26 cellular contexts compared by ENCODE assay signal in genomic region chr4:5366009-5366386, GRCh38.
A peak's percentile ranks its signal among the peaks of the same experiment; 100 is the strongest.
DNase-seq lines count a peak whose midpoint lies in the region; ATAC-seq and TF ChIP-seq lines count a peak whose summit lies in the region.
"Had no signal": no experiment of that assay in that cellular context is flagged by ENCODE, and none has a peak within 500 bp of the region (broad histone marks: within the 10 kb centered on the region; RNA-seq: fewer than 3 reads in every experiment).

No MANE protein-coding gene starts in this region.

- no peak overlapping the region for H3K9ac ChIP-seq in HUES48 (ENCODE audit: low read depth, low read length)
- H3K9ac ChIP-seq: KMS-11 had no signal

- H2AFZ ChIP-seq in OCI-LY7 (ENCODE audit: low read length), result no peak overlapping the region

- BruUV-seq in OCI-LY7 (replicated peaks; lab: Mats Ljungman, UMichigan), result no TSS peak

- H3K36me3 ChIP-seq in HUES48 (ENCODE audit: control insufficient read depth, insufficient read depth, low read length) (no peaks in the 10 kb centered on the region), RWPE2 (ENCODE audit: low read depth) (no peaks in the 10 kb centered on the region), lower lobe of right lung (no peaks in the 10 kb centered on the region), OCI-LY7 (ENCODE audit: insufficient read depth, low read length) (no peaks in the 10 kb centered on the region)
- H3K36me3 ChIP-seq: colonic mucosa, heart left ventricle, MG63, SJCRH30, upper lobe of right lung had no signal

- H3K4me1 ChIP-seq in HUES48 (ENCODE audit: control insufficient read depth, insufficient read depth, low read length), result peaks cover 5% of the 10 kb centered on the region; the same call in 1 of the 2 replicates
- peaks cover 25% of the 10 kb centered on the region for H3K4me1 ChIP-seq in RWPE2 (ENCODE audit: insufficient read depth, poor library complexity, severe bottlenecking)
- peaks cover 28% of the 10 kb centered on the region for H3K4me1 ChIP-seq in foreskin keratinocyte
- H3K4me1 ChIP-seq in lower lobe of right lung, result no peaks in the 10 kb centered on the region
- no peaks in the 10 kb centered on the region for H3K4me1 ChIP-seq in OCI-LY7 (ENCODE audit: insufficient read depth, low read length, poor library complexity, severe bottlenecking)
- H3K4me1 ChIP-seq: colonic mucosa, heart left ventricle, SJCRH30, upper lobe of right lung had no signal

- H3K9me3 ChIP-seq in HUES48 (ENCODE audit: control insufficient read depth, insufficient read depth, low read length), result no peaks in the 10 kb centered on the region
- no peaks in the 10 kb centered on the region for H3K9me3 ChIP-seq in RWPE2 (ENCODE audit: severe bottlenecking)
- no peaks in the 10 kb centered on the region for H3K9me3 ChIP-seq in lower lobe of right lung
- H3K9me3 ChIP-seq in OCI-LY7 (ENCODE audit: low read length), result no peaks in the 10 kb centered on the region
- H3K9me3 ChIP-seq: colonic mucosa, heart left ventricle, MG63, SJCRH30, upper lobe of right lung had no signal

- POLR2A ChIA-PET in OCI-LY7 (lab: Charles Lee), result interaction anchor here (0.6 kb wide), 1 partner anchor 12 kb away, joined by 3 read pairs; no protein-coding TSS in a partner anchor

- intact Hi-C loops in lower lobe of right lung (cut with DNase I) (no loop called here), OCI-LY7 (cut with micrococcal nuclease; ENCODE audit: unreplicated experiment) (no loop called here)

- CTCF ChIA-PET in OCI-LY7 (lab: Charles Lee; ENCODE audit: unreplicated experiment), result no interaction called here

- H3K79me2 ChIP-seq in OCI-LY7 (ENCODE audit: insufficient read depth, low read depth, low read length), result no peaks in the 10 kb centered on the region

- no peaks in the 10 kb centered on the region for H3K9me2 ChIP-seq in OCI-LY7 (ENCODE audit: insufficient read depth, low read length)

- no peak overlapping the region for H3K4me2 ChIP-seq in OCI-LY7 (ENCODE audit: low read length)
- H3K4me2 ChIP-seq: KMS-11 had no signal

- TF ChIP-seq CTCF in RWPE2 (IDR thresholded peaks at IDR 0.05; ENCODE audit: poor library complexity, severe bottlenecking), result no peak
- no peak for TF ChIP-seq CTCF in foreskin keratinocyte (conservative IDR thresholded peaks at IDR 0.05)
- no peak for TF ChIP-seq CTCF in lower lobe of right lung (IDR thresholded peaks at IDR 0.05)
- no peak for TF ChIP-seq CTCF in OCI-LY7 (conservative IDR thresholded peaks at IDR 0.05; ENCODE audit: low read length)

- no peak for DNase-seq in RWPE2 (ENCODE audit: low spot score)
- DNase-seq in foreskin keratinocyte, result no peak
- DNase-seq in lower lobe of right lung, result no peak
- no peak for DNase-seq in OCI-LY7 (ENCODE audit: low spot score)
- DNase-seq: activated B cell treated with CpG ODN at 0.5 μM for 24 hours; activated CD4-positive, alpha-beta T cell treated with anti-CD3 and anti-CD28 coated beads, Interleukin-2, amount 10 ng/mL, durations not matched to agents 7 days and 5 days; amygdala; effector memory CD4-positive, alpha-beta T cell; heart left ventricle; natural killer cell; NCI-H1417 treated with DMSO at 0.1 percent for 48 hours; NCI-H2081; NCI-H526 treated with DMSO at 0.1 percent for 48 hours; occipital lobe; SJCRH30; stimulated activated naive B cell treated with anti-CD40 and anti-IgM and Interleukin-4, amounts not matched to agents 10 μg/mL and 1 μg/mL and 100 μg/mL, for 72 hours; substantia nigra; upper lobe of right lung had no signal

- H3K27me3 ChIP-seq in HUES48 (ENCODE audit: control insufficient read depth, insufficient read depth, low read length), result no peaks in the 10 kb centered on the region
- no peaks in the 10 kb centered on the region for H3K27me3 ChIP-seq in RWPE2 (ENCODE audit: insufficient read depth, poor library complexity, severe bottlenecking)
- H3K27me3 ChIP-seq in foreskin keratinocyte, result no peaks in the 10 kb centered on the region
- H3K27me3 ChIP-seq in lower lobe of right lung (ENCODE audit: low read depth), result no peaks in the 10 kb centered on the region
- H3K27me3 ChIP-seq: colonic mucosa, MG63, upper lobe of right lung had no signal

- peak overlapping the region; percentile 79 for H3K27ac ChIP-seq in HUES48 (ENCODE audit: low read depth, low read length)
- peak overlapping the region; percentile 82 for H3K27ac ChIP-seq in RWPE2 (ENCODE audit: poor library complexity, severe bottlenecking)
- H3K27ac ChIP-seq in foreskin keratinocyte, result peak overlapping the region; percentile 96
- H3K27ac ChIP-seq in skin epidermis, result peak overlapping the region in 11 of 21 experiments; percentile 14 to 78 (median 46)
- H3K27ac ChIP-seq in lower lobe of right lung, result no peak overlapping the region
- H3K27ac ChIP-seq in OCI-LY7 (ENCODE audit: low read depth, low read length, poor library complexity, severe bottlenecking), result no peak overlapping the region
- H3K27ac ChIP-seq: colonic mucosa, heart left ventricle, KMS-11, SJCRH30, upper lobe of right lung had no signal

- no peaks in the 10 kb centered on the region for H4K20me1 ChIP-seq in OCI-LY7 (ENCODE audit: insufficient read depth, low read length)

- ATAC-seq in RWPE2 (ENCODE audit: low read depth) (0 out of 3 replicates have a peak, but pooled peaks have one; percentile 1), foreskin keratinocyte (no peak), lower lobe of right lung (no peak), esophagus mucosa (no peak), HG03045 (IDR thresholded peaks at IDR 0.05; ENCODE audit: unreplicated experiment) (no peak)
- ATAC-seq: activated naive CD4-positive, alpha-beta T cell treated with anti-CD3 and anti-CD28 coated beads, Interleukin-2, amount 50 U/mL, for 72 hours; heart left ventricle; natural killer cell; stimulated activated naive B cell treated with anti-CD40 and anti-IgM and Interleukin-4, amounts not matched to agents 10 μg/mL and 1 μg/mL and 100 μg/mL, for 72 hours had no signal

- H3K4me3 ChIP-seq in HUES48 (ENCODE audit: low read depth, low read length) (no peak overlapping the region), RWPE2 (ENCODE audit: severe bottlenecking) (no peak overlapping the region), skin epidermis (no peak overlapping the region), lower lobe of right lung (no peak overlapping the region), OCI-LY7 (ENCODE audit: low read depth, low read length, poor library complexity, severe bottlenecking) (no peak overlapping the region)
- H3K4me3 ChIP-seq: colonic mucosa, heart left ventricle, MG63, SJCRH30, upper lobe of right lung had no signal

Comparison
In these comparisons a context has a peak if more than half of its experiments do, and no peak if none do; other contexts are left out.
1. H3K27ac ChIP-seq: peak in HUES48 (single experiment), RWPE2 (single experiment), foreskin keratinocyte (single experiment) and skin epidermis (11 of 21); none in lower lobe of right lung (single experiment) and OCI-LY7 (single experiment).